18 cellular contexts compared by ENCODE assay signal in the genomic region with DNA sequence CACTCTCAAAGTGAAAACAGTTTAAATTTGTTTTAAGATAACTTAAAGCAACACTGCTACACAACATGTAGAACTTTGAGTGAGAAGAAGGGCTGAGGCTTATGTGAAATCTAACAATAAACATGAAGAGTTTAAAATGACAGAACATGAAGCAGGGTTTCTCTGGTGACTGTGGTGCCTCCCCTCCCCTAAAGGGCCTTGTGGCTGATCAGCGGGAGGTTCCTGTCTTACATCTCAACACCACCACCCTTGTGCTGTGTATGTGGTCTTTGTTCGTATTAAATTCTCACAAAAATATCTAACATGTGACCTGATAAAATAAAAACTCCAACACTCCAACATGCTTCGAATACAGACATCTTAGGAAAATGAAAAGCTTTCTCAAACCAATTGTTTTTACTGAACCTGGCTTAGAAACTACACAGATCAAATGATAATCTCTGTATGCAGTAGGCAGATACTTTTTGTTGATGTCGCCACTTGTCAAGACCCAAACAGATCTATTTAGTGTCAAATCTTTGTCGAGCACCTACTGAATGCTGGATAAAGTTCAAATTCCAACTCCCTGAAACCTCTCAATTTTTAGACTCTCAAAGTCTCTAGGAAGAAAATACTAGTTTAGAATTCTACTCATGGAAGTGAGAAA. TPM values are rescaled to one million over a fixed set of nuclear protein-coding genes. Genes with fewer than 3 reads are reported as not detected.
A peak's percentile ranks its signal among the peaks of the same experiment; 100 is the strongest.
DNase-seq lines count a peak whose midpoint lies in the region; ATAC-seq and TF ChIP-seq lines count a peak whose summit lies in the region.
"Had no signal": no experiment of that assay in that cellular context is flagged by ENCODE, and none has a peak within 500 bp of the region (broad histone marks: within the 10 kb centered on the region; RNA-seq: fewer than 3 reads in every experiment).

No MANE protein-coding gene starts in this region.

- H3K27me3 ChIP-seq in CD4-positive, CD25-positive, alpha-beta regulatory T cell (ENCODE audit: control insufficient read depth, insufficient read depth, low read length): no peaks in the 10 kb centered on the region
- no peaks in the 10 kb centered on the region for H3K27me3 ChIP-seq in GM23338 (ENCODE audit: insufficient read depth)

- H3K4me1 Mint-ChIP-seq in CD4-positive, CD25-positive, alpha-beta regulatory T cell: peaks cover 41 to 73% (median 49%) of the 10 kb centered on the region in 4 donors
- peaks cover 27% of the 10 kb centered on the region for H3K4me1 Mint-ChIP-seq in GM23338
- peaks cover 42% of the 10 kb centered on the region for H3K4me1 Mint-ChIP-seq in activated CD8-positive, alpha-beta T cell treated with anti-CD3 and anti-CD28 coated beads for 36 hours (ENCODE audit: low read depth)
- H3K4me1 Mint-ChIP-seq in natural killer cell: peaks cover 36 to 69% of the 10 kb centered on the region in 2 donors
- H3K4me1 Mint-ChIP-seq: stimulated activated memory B cell treated with anti-CD40 and anti-IgM and Interleukin-4, amounts not matched to agents 10 μg/mL and 1 μg/mL and 100 μg/mL, for 72 hours had no signal

- intact Hi-C loops in activated CD8-positive, alpha-beta T cell treated with anti-CD3 and anti-CD28 coated beads for 36 hours (cut with micrococcal nuclease): no loop called here
- intact Hi-C loops in natural killer cell (cut with micrococcal nuclease): no loop called here

- peak overlapping the region; percentile 23; the same call in 1 of the 2 replicates for H2AFZ ChIP-seq in GM23338

- H3K4me3 Mint-ChIP-seq in CD4-positive, CD25-positive, alpha-beta regulatory T cell: peak overlapping the region; percentile 64 to 80 (median 66)
- H3K4me3 Mint-ChIP-seq in GM23338 (no peak overlapping the region), natural killer cell (peak overlapping the region; percentile 67)
- peak overlapping the region; percentile 8 for H3K4me3 Mint-ChIP-seq in activated CD8-positive, alpha-beta T cell treated with anti-CD3 and anti-CD28 coated beads for 36 hours
- H3K4me3 Mint-ChIP-seq: stimulated activated memory B cell treated with anti-CD40 and anti-IgM and Interleukin-4, amounts not matched to agents 10 μg/mL and 1 μg/mL and 100 μg/mL, for 72 hours had no signal

- H3K4me2 ChIP-seq in GM23338: 0 out of 2 replicates have a peak overlapping the region, but pooled peaks have one; percentile 22

- DNase-seq in CD4-positive, CD25-positive, alpha-beta regulatory T cell: peak in 2 of 3 donors; percentile 50 to 72
- DNase-seq in GM23338 (ENCODE audit: low spot score) (no peak), natural killer cell (peak; percentile 35), NCI-H526 treated with DMSO at 0.1 percent for 48 hours (lab: John Stamatoyannopoulos, UW) (no peak), NCI-H345 (lab: John Stamatoyannopoulos, UW) (no peak)
- peak; percentile 32 for DNase-seq in activated CD8-positive, alpha-beta T cell treated with anti-CD3 and anti-CD28 coated beads for 36 hours
- no peak for DNase-seq in central memory CD4-positive, alpha-beta T cell
- DNase-seq: caudate nucleus; DMS79; effector CD4-positive, alpha-beta T cell; GOT3; head of caudate nucleus; Kasumi-1; NCI-H1417 treated with DMSO at 0.1 percent for 48 hours; trophoblast cell had no signal

- no peaks in the 10 kb centered on the region for H3K27me3 Mint-ChIP-seq in CD4-positive, CD25-positive, alpha-beta regulatory T cell
- H3K27me3 Mint-ChIP-seq in GM23338 (ENCODE audit: insufficient read depth, low read depth, poor library complexity): no peaks in the 10 kb centered on the region
- H3K27me3 Mint-ChIP-seq in activated CD8-positive, alpha-beta T cell treated with anti-CD3 and anti-CD28 coated beads for 36 hours: no peaks in the 10 kb centered on the region
- no peaks in the 10 kb centered on the region for H3K27me3 Mint-ChIP-seq in natural killer cell (ENCODE audit: low read depth in 2 of 2)

- CTCF ChIA-PET in activated CD8-positive, alpha-beta T cell treated with anti-CD3 and anti-CD28 coated beads for 36 hours (lab: Charles Lee): interaction anchor here (0.5 to 1.8 kb wide), 4 partner anchors 9 to 190 kb away, joined by 3 to 5 read pairs (median 4); no protein-coding TSS in a partner anchor

- no peaks in the 10 kb centered on the region for H4K20me1 ChIP-seq in GM23338 (replicated peaks; ENCODE audit: insufficient read depth)

- no peaks in the 10 kb centered on the region for H3K36me3 Mint-ChIP-seq in CD4-positive, CD25-positive, alpha-beta regulatory T cell
- no peaks in the 10 kb centered on the region for H3K36me3 Mint-ChIP-seq in GM23338 (ENCODE audit: low read depth)
- no peaks in the 10 kb centered on the region for H3K36me3 Mint-ChIP-seq in activated CD8-positive, alpha-beta T cell treated with anti-CD3 and anti-CD28 coated beads for 36 hours (ENCODE audit: low read depth)
- H3K36me3 Mint-ChIP-seq in natural killer cell: no peaks in the 10 kb centered on the region
- H3K36me3 Mint-ChIP-seq: stimulated activated memory B cell treated with anti-CD40 and anti-IgM and Interleukin-4, amounts not matched to agents 10 μg/mL and 1 μg/mL and 100 μg/mL, for 72 hours had no signal

- H3K27ac Mint-ChIP-seq in CD4-positive, CD25-positive, alpha-beta regulatory T cell: peak overlapping the region; percentile 92 to 98 (median 93)
- H3K27ac Mint-ChIP-seq in GM23338 (peak overlapping the region; percentile 73; the same call in 1 of the 2 replicates), natural killer cell (peak overlapping the region; percentile 89 to 94)
- peak overlapping the region; percentile 78 for H3K27ac Mint-ChIP-seq in activated CD8-positive, alpha-beta T cell treated with anti-CD3 and anti-CD28 coated beads for 36 hours
- H3K27ac Mint-ChIP-seq: stimulated activated memory B cell treated with anti-CD40 and anti-IgM and Interleukin-4, amounts not matched to agents 10 μg/mL and 1 μg/mL and 100 μg/mL, for 72 hours had no signal

- H3K36me3 ChIP-seq in CD4-positive, CD25-positive, alpha-beta regulatory T cell (ENCODE audit: control insufficient read depth, insufficient read depth, low read length): no peaks in the 10 kb centered on the region
- no peaks in the 10 kb centered on the region for H3K36me3 ChIP-seq in GM23338 (ENCODE audit: insufficient read depth)
- H3K36me3 ChIP-seq: prostate gland had no signal

- peaks cover 0 to 1% (median 0%) of the 10 kb centered on the region in 7 donors for H3K9me3 Mint-ChIP-seq in CD4-positive, CD25-positive, alpha-beta regulatory T cell
- H3K9me3 Mint-ChIP-seq in GM23338 (no peaks in the 10 kb centered on the region; the same call in 2 of the 3 replicates), natural killer cell (no peaks in the 10 kb centered on the region)
- H3K9me3 Mint-ChIP-seq in activated CD8-positive, alpha-beta T cell treated with anti-CD3 and anti-CD28 coated beads for 36 hours: no peaks in the 10 kb centered on the region
- H3K9me3 Mint-ChIP-seq: stimulated activated memory B cell treated with anti-CD40 and anti-IgM and Interleukin-4, amounts not matched to agents 10 μg/mL and 1 μg/mL and 100 μg/mL, for 72 hours had no signal

- TF ChIP-seq CTCF in GM23338 (conservative IDR thresholded peaks at IDR 0.05; ENCODE audit: low read depth in 2 of 2): no peak
- TF ChIP-seq CTCF in activated CD8-positive, alpha-beta T cell treated with anti-CD3 and anti-CD28 coated beads for 36 hours (IDR thresholded peaks at IDR 0.05): no peak
- TF ChIP-seq CTCF in natural killer cell (IDR thresholded peaks at IDR 0.05): no peak

- ATAC-seq in CD4-positive, CD25-positive, alpha-beta regulatory T cell (ENCODE audit: low read depth in 2 of 2): peak; percentile 82 to 84
- ATAC-seq in GM23338 (peak; percentile 46; the same call in 2 of the 3 replicates), natural killer cell (peak; percentile 84 to 98 (median 95))
- peak; percentile 80 for ATAC-seq in activated CD8-positive, alpha-beta T cell treated with anti-CD3 and anti-CD28 coated beads for 36 hours
- ATAC-seq: stimulated activated memory B cell treated with anti-CD40 and anti-IgM and Interleukin-4, amounts not matched to agents 10 μg/mL and 1 μg/mL and 100 μg/mL, for 72 hours had no signal

- no peaks in the 10 kb centered on the region for H3K9me3 ChIP-seq in CD4-positive, CD25-positive, alpha-beta regulatory T cell (ENCODE audit: control insufficient read depth in 2 of 2, low read length in 2 of 2)
- H3K9me3 ChIP-seq: prostate gland had no signal

- no peaks in the 10 kb centered on the region for H3K79me2 ChIP-seq in GM23338 (replicated peaks; ENCODE audit: insufficient read depth)

- H3K9me2 ChIP-seq in GM23338 (ENCODE audit: insufficient read depth): no peaks in the 10 kb centered on the region

- peak overlapping the region; percentile 38 for H3K4me3 ChIP-seq in CD4-positive, CD25-positive, alpha-beta regulatory T cell (ENCODE audit: low read depth, low read length)
- H3K4me3 ChIP-seq in GM23338: no peak overlapping the region
- H3K4me3 ChIP-seq: lung, prostate gland had no signal

- POLR2A ChIA-PET in activated CD8-positive, alpha-beta T cell treated with anti-CD3 and anti-CD28 coated beads for 36 hours (lab: Charles Lee): interaction anchor here (1.1 to 1.3 kb wide), 2 partner anchors 9 to 14 kb away, joined by 3 read pairs; no protein-coding TSS in a partner anchor

- peaks cover 56% of the 10 kb centered on the region for H3K4me1 ChIP-seq in CD4-positive, CD25-positive, alpha-beta regulatory T cell (ENCODE audit: control insufficient read depth, insufficient read depth, low read length, poor library complexity, severe bottlenecking)
- peaks cover 24% of the 10 kb centered on the region for H3K4me1 ChIP-seq in GM23338 (ENCODE audit: insufficient read depth)

- no peaks in the 10 kb centered on the region for H3F3A ChIP-seq in GM23338 (replicated peaks; ENCODE audit: low read depth)

- H3K27ac ChIP-seq in CD4-positive, CD25-positive, alpha-beta regulatory T cell (ENCODE audit: insufficient read depth, low read length, poor library complexity, severe bottlenecking): peak overlapping the region; percentile 64
- H3K27ac ChIP-seq in GM23338 (ENCODE audit: low read depth): no peak overlapping the region
- H3K27ac ChIP-seq: prostate gland had no signal

TF ChIP-seq in GM23338, 12 proteins besides CTCF, POLR2A, EP300 and RAD21 (continues in another document):
- TF ChIP-seq ZNF331 (CRISPR knock-in tag; IDR thresholded peaks at IDR 0.05; ENCODE audit: low read depth) (no peak), CREB1 (CRISPR knock-in tag; IDR thresholded peaks at IDR 0.05; ENCODE audit: low read depth) (no peak)

RNA-seq across cellular contexts. Expression of a gene that starts 9.9 kb away (rescaled TPM):
- 214 TPM for total RNA-seq in CD4-positive, CD25-positive, alpha-beta regulatory T cell
- polyA plus RNA-seq in CD4-positive, CD25-positive, alpha-beta regulatory T cell: 10 to 100 TPM; 53.9 to 70.2 (median 59.2) TPM
- total RNA-seq in GM23338 (2014; rRNA removed; shearing (Covaris generic)): 55.8 and 86.5 TPM in 2 replicates
- polyA plus RNA-seq in GM23338 (2016; fragmentation: Nextera tagmentation; extraction: Ambion mirVana): 57.3 and 60.0 TPM in 2 replicates
- 10 to 100 TPM; 37.7 to 39.1 TPM for total RNA-seq in activated CD8-positive, alpha-beta T cell treated with anti-CD3 and anti-CD28 coated beads for 36 hours
- total RNA-seq in natural killer cell: 100 to 1,000 TPM; 172 to 218 (median 207) TPM

Comparison
In these comparisons a context has a peak if more than half of its experiments do, and no peak if none do; other contexts are left out.
1. DNase-seq: peak in CD4-positive, CD25-positive, alpha-beta regulatory T cell (2 of 3), activated CD8-positive, alpha-beta T cell treated with anti-CD3 and anti-CD28 coated beads for 36 hours (single experiment) and natural killer cell (single experiment); none in GM23338 (single experiment), central memory CD4-positive, alpha-beta T cell (single experiment), NCI-H526 treated with DMSO at 0.1 percent for 48 hours (single experiment) and NCI-H345 (single experiment).
2. Peak in every context shown above with its lines, with median percentiles within 50 percentile points of each other: ATAC-seq and H3K27ac Mint-ChIP-seq.